3 cellular contexts compared by ENCODE assay signal in genomic region chr3:57559526-57559925, GRCh38.
TF ChIP-seq lines count a peak whose summit lies in the region.

No MANE protein-coding gene starts in this region.

TF ChIP-seq in SK-N-SH, 30 proteins besides CTCF, POLR2A, EP300 and RAD21 (continues in another document):
- no peak for TF ChIP-seq TAF1 (IDR thresholded peaks at IDR 0.05; ENCODE audit: borderline replicate concordance, low read depth, low read length)
- no peak for TF ChIP-seq USF2 (IDR thresholded peaks at IDR 0.05; ENCODE audit: borderline replicate concordance, low read depth, low read length)
- no peak for TF ChIP-seq FOXJ3 (CRISPR knock-in tag; IDR thresholded peaks at IDR 0.05)
- TF ChIP-seq, protein P1, sequence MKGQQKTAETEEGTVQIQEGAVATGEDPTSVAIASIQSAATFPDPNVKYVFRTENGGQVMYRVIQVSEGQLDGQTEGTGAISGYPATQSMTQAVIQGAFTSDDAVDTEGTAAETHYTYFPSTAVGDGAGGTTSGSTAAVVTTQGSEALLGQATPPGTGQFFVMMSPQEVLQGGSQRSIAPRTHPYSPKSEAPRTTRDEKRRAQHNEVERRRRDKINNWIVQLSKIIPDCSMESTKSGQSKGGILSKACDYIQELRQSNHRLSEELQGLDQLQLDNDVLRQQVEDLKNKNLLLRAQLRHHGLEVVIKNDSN (IDR thresholded peaks at IDR 0.05; ENCODE audit: borderline replicate concordance, low read depth), result no peak
- no peak for TF ChIP-seq REST (IDR thresholded peaks at IDR 0.05; ENCODE audit: low read depth, low read length)
- no peak for TF ChIP-seq EZH2phosphoT487 (IDR thresholded peaks at IDR 0.05; ENCODE audit: borderline replicate concordance, low read depth)
- no peak for TF ChIP-seq FOSL2 (IDR thresholded peaks at IDR 0.05; ENCODE audit: borderline replicate concordance, low read depth)
- no peak for TF ChIP-seq NRF1 (IDR thresholded peaks at IDR 0.05; ENCODE audit: low read depth, low read length)
- no peak for TF ChIP-seq JUND (IDR thresholded peaks at IDR 0.05)
- no peak for TF ChIP-seq FOXM1 (IDR thresholded peaks at IDR 0.05; ENCODE audit: low read depth)
- no peak for TF ChIP-seq MXI1 (IDR thresholded peaks at IDR 0.05; ENCODE audit: low read depth, low read length)
- TF ChIP-seq CHD2 (IDR thresholded peaks at IDR 0.05; ENCODE audit: low read length, partially characterized antibody), result no peak
- TF ChIP-seq RCOR1 (IDR thresholded peaks at IDR 0.05; ENCODE audit: low read length), result no peak
- no peak for TF ChIP-seq SMC3 (IDR thresholded peaks at IDR 0.05; ENCODE audit: low read depth, low read length)
- no peak for TF ChIP-seq PBX3 (IDR thresholded peaks at IDR 0.05)

TF ChIP-seq in SK-N-SH treated with all-trans-retinoic acid at 6 μM for 48 hours, 23 proteins besides CTCF, POLR2A, EP300 and RAD21:
- TF ChIP-seq, protein P2, sequence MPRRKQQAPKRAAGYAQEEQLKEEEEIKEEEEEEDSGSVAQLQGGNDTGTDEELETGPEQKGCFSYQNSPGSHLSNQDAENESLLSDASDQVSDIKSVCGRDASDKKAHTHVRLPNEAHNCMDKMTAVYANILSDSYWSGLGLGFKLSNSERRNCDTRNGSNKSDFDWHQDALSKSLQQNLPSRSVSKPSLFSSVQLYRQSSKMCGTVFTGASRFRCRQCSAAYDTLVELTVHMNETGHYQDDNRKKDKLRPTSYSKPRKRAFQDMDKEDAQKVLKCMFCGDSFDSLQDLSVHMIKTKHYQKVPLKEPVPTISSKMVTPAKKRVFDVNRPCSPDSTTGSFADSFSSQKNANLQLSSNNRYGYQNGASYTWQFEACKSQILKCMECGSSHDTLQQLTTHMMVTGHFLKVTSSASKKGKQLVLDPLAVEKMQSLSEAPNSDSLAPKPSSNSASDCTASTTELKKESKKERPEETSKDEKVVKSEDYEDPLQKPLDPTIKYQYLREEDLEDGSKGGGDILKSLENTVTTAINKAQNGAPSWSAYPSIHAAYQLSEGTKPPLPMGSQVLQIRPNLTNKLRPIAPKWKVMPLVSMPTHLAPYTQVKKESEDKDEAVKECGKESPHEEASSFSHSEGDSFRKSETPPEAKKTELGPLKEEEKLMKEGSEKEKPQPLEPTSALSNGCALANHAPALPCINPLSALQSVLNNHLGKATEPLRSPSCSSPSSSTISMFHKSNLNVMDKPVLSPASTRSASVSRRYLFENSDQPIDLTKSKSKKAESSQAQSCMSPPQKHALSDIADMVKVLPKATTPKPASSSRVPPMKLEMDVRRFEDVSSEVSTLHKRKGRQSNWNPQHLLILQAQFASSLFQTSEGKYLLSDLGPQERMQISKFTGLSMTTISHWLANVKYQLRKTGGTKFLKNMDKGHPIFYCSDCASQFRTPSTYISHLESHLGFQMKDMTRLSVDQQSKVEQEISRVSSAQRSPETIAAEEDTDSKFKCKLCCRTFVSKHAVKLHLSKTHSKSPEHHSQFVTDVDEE (CRISPR knock-in tag; IDR thresholded peaks at IDR 0.05), result no peak
- TF ChIP-seq, protein P3, sequence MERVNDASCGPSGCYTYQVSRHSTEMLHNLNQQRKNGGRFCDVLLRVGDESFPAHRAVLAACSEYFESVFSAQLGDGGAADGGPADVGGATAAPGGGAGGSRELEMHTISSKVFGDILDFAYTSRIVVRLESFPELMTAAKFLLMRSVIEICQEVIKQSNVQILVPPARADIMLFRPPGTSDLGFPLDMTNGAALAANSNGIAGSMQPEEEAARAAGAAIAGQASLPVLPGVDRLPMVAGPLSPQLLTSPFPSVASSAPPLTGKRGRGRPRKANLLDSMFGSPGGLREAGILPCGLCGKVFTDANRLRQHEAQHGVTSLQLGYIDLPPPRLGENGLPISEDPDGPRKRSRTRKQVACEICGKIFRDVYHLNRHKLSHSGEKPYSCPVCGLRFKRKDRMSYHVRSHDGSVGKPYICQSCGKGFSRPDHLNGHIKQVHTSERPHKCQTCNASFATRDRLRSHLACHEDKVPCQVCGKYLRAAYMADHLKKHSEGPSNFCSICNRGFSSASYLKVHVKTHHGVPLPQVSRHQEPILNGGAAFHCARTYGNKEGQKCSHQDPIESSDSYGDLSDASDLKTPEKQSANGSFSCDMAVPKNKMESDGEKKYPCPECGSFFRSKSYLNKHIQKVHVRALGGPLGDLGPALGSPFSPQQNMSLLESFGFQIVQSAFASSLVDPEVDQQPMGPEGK (CRISPR knock-in tag; IDR thresholded peaks at IDR 0.05; ENCODE audit: borderline replicate concordance), result no peak
TF ChIP-seq in SK-N-SH treated with all-trans-retinoic acid at 6 μM for 48 hours: peak in this region for 0.

TF ChIP-seq in K562, 482 proteins besides CTCF, POLR2A, EP300 and RAD21:
- TF ChIP-seq CXXC5 (CRISPR knock-in tag; IDR thresholded peaks at IDR 0.05) (no peak), ZNF384 (IDR thresholded peaks at IDR 0.05; ENCODE audit: low read depth, low read length) (no peak)
